ENCODE assay signal across 1 cellular context in genomic region chr6:27144740-27145079, GRCh38.
TF ChIP-seq lines count a peak whose summit lies in the region.

No MANE protein-coding gene starts in this region.

TF ChIP-seq in K562, 482 proteins besides CTCF, POLR2A, EP300 and RAD21 (continued from another document and continues in another):
- TF ChIP-seq CHAMP1 (IDR thresholded peaks at IDR 0.05) (no peak), CBFA2T3 (IDR thresholded peaks at IDR 0.05) (no peak), MXI1 (IDR thresholded peaks at IDR 0.05; ENCODE audit: low read depth, low read length) (peak; percentile 51), RCOR1 (IDR thresholded peaks at IDR 0.05; ENCODE audit: borderline replicate concordance in 1 of 2, low read depth in 2 of 2, low read length in 2 of 2) (no peak), TCF7 (IDR thresholded peaks at IDR 0.05; ENCODE audit: borderline replicate concordance) (no peak), POLR3A (IDR thresholded peaks at IDR 0.05; ENCODE audit: borderline replicate concordance, extremely low read depth, insufficient read depth, insufficient read length) (no peak), PATZ1 (CRISPR knock-in tag; IDR thresholded peaks at IDR 0.05; ENCODE audit: borderline replicate concordance) (no peak), NCOA2 (IDR thresholded peaks at IDR 0.05; ENCODE audit: partially characterized antibody in 2 of 2) (no peak), MTA3 (IDR thresholded peaks at IDR 0.05; ENCODE audit: borderline replicate concordance) (no peak), HDAC1 (IDR thresholded peaks at IDR 0.05) (no peak), NBN (IDR thresholded peaks at IDR 0.05; ENCODE audit: low read depth) (no peak), RB1 (IDR thresholded peaks at IDR 0.05; ENCODE audit: low read depth) (no peak), NR2F6 (CRISPR knock-in tag; IDR thresholded peaks at IDR 0.05) (no peak), ZNF133 (CRISPR knock-in tag; IDR thresholded peaks at IDR 0.05) (no peak), CEBPB (tag; IDR thresholded peaks at IDR 0.05) (no peak), NR0B1 (IDR thresholded peaks at IDR 0.05; ENCODE audit: partially characterized antibody) (no peak), EZH2 (IDR thresholded peaks at IDR 0.05; ENCODE audit: borderline replicate concordance, low read depth, low read length) (no peak), ZEB2 (IDR thresholded peaks at IDR 0.05) (no peak), SRF (CRISPR knock-in tag; IDR thresholded peaks at IDR 0.05) (0 out of 4 replicates have a peak, but pooled peaks have one; percentile 25 to 52), ZNF318 (IDR thresholded peaks at IDR 0.05; ENCODE audit: borderline replicate concordance in 1 of 2, low read depth in 1 of 2) (no peak), E2F3 (CRISPR knock-in tag; IDR thresholded peaks at IDR 0.05) (no peak), FOXK2 (conservative IDR thresholded peaks at IDR 0.05 in 1 of 2, IDR thresholded peaks at IDR 0.05 in 1 of 2; ENCODE audit: low read depth in 2 of 2) (no peak), RBM39 (optimal IDR thresholded peaks at IDR 0.05; ENCODE audit: low read depth, low read length) (no peak), TEAD1 (CRISPR knock-in tag; IDR thresholded peaks at IDR 0.05) (no peak), ZNF165 (CRISPR knock-in tag; IDR thresholded peaks at IDR 0.05; ENCODE audit: borderline replicate concordance) (no peak), TAF1 (IDR thresholded peaks at IDR 0.05; ENCODE audit: control insufficient read depth, extremely low read depth, insufficient read depth, low read length, severe bottlenecking) (no peak), BCOR (IDR thresholded peaks at IDR 0.05) (no peak), MECOM (CRISPR knock-in tag; IDR thresholded peaks at IDR 0.05) (no peak), MEF2A (IDR thresholded peaks at IDR 0.05; ENCODE audit: control insufficient read depth, low read depth, low read length) (no peak), BRD9 (IDR thresholded peaks at IDR 0.05; ENCODE audit: low read depth, partially characterized antibody) (no peak), HMG20A (CRISPR knock-in tag; conservative IDR thresholded peaks at IDR 0.05) (no peak), ZNF76 (CRISPR knock-in tag; IDR thresholded peaks at IDR 0.05; ENCODE audit: borderline replicate concordance) (no peak), NCOA1 (IDR thresholded peaks at IDR 0.05; ENCODE audit: low read depth) (no peak), NCOA4 (IDR thresholded peaks at IDR 0.05; ENCODE audit: partially characterized antibody) (no peak), ZNF217 (CRISPR knock-in tag; IDR thresholded peaks at IDR 0.05) (no peak), TARDBP (IDR thresholded peaks at IDR 0.05) (no peak), KAT7 (CRISPR knock-in tag; IDR thresholded peaks at IDR 0.05; ENCODE audit: borderline replicate concordance) (no peak), ZNF212 (CRISPR knock-in tag; IDR thresholded peaks at IDR 0.05) (no peak), NCOA6 (IDR thresholded peaks at IDR 0.05) (no peak)
- TF ChIP-seq, protein P1, sequence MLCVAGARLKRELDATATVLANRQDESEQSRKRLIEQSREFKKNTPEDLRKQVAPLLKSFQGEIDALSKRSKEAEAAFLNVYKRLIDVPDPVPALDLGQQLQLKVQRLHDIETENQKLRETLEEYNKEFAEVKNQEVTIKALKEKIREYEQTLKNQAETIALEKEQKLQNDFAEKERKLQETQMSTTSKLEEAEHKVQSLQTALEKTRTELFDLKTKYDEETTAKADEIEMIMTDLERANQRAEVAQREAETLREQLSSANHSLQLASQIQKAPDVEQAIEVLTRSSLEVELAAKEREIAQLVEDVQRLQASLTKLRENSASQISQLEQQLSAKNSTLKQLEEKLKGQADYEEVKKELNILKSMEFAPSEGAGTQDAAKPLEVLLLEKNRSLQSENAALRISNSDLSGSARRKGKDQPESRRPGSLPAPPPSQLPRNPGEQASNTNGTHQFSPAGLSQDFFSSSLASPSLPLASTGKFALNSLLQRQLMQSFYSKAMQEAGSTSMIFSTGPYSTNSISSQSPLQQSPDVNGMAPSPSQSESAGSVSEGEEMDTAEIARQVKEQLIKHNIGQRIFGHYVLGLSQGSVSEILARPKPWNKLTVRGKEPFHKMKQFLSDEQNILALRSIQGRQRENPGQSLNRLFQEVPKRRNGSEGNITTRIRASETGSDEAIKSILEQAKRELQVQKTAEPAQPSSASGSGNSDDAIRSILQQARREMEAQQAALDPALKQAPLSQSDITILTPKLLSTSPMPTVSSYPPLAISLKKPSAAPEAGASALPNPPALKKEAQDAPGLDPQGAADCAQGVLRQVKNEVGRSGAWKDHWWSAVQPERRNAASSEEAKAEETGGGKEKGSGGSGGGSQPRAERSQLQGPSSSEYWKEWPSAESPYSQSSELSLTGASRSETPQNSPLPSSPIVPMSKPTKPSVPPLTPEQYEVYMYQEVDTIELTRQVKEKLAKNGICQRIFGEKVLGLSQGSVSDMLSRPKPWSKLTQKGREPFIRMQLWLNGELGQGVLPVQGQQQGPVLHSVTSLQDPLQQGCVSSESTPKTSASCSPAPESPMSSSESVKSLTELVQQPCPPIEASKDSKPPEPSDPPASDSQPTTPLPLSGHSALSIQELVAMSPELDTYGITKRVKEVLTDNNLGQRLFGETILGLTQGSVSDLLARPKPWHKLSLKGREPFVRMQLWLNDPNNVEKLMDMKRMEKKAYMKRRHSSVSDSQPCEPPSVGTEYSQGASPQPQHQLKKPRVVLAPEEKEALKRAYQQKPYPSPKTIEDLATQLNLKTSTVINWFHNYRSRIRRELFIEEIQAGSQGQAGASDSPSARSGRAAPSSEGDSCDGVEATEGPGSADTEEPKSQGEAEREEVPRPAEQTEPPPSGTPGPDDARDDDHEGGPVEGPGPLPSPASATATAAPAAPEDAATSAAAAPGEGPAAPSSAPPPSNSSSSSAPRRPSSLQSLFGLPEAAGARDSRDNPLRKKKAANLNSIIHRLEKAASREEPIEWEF (CRISPR knock-in tag; IDR thresholded peaks at IDR 0.05): no peak
- TF ChIP-seq, protein P2, sequence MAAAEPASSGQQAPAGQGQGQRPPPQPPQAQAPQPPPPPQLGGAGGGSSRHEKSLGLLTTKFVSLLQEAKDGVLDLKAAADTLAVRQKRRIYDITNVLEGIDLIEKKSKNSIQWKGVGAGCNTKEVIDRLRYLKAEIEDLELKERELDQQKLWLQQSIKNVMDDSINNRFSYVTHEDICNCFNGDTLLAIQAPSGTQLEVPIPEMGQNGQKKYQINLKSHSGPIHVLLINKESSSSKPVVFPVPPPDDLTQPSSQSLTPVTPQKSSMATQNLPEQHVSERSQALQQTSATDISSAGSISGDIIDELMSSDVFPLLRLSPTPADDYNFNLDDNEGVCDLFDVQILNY (CRISPR knock-in tag; IDR thresholded peaks at IDR 0.05): peak; percentile 83
- TF ChIP-seq, protein P3, sequence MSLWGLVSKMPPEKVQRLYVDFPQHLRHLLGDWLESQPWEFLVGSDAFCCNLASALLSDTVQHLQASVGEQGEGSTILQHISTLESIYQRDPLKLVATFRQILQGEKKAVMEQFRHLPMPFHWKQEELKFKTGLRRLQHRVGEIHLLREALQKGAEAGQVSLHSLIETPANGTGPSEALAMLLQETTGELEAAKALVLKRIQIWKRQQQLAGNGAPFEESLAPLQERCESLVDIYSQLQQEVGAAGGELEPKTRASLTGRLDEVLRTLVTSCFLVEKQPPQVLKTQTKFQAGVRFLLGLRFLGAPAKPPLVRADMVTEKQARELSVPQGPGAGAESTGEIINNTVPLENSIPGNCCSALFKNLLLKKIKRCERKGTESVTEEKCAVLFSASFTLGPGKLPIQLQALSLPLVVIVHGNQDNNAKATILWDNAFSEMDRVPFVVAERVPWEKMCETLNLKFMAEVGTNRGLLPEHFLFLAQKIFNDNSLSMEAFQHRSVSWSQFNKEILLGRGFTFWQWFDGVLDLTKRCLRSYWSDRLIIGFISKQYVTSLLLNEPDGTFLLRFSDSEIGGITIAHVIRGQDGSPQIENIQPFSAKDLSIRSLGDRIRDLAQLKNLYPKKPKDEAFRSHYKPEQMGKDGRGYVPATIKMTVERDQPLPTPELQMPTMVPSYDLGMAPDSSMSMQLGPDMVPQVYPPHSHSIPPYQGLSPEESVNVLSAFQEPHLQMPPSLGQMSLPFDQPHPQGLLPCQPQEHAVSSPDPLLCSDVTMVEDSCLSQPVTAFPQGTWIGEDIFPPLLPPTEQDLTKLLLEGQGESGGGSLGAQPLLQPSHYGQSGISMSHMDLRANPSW (CRISPR knock-in tag; IDR thresholded peaks at IDR 0.05): no peak
